Comparison of ENCODE assay signal across 39 cellular contexts in the genomic region with DNA sequence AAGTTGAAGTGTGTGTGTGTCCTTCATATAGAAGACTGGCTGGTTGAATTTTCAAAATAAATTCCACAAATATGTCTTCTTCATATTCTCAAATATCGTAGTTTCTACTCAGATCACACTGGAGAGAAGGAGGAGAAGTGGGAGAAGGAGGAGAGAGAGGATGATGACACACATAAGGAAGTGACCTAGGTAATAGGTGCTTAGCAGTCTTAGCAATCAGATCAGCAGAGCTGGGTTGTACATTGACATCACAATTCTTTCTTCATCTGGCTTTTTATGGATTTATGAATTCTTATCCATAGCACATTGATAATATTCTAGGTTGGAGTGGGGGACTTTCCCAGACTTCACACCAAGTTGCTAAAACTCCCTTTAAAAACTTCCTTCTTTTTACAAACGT.
"Had no signal": no experiment of that assay in that cellular context is flagged by ENCODE, and none has a peak within 500 bp of the region (broad histone marks: within the 10 kb centered on the region; RNA-seq: fewer than 3 reads in every experiment).

No MANE protein-coding gene starts in this region.

- ATAC-seq: activated CD4-positive, alpha-beta T cell treated with anti-CD3 and anti-CD28 coated beads for 36 hours; activated CD4-positive, CD25-positive, alpha-beta regulatory T cell treated with anti-CD3 and anti-CD28 coated beads, Interleukin-2, amount 50 U/mL, for 24 hours; activated CD8-positive, alpha-beta memory T cell treated with anti-CD3 and anti-CD28 coated beads, Interleukin-2, amount 10 ng/mL, durations not matched to agents 7 days and 5 days; activated CD8-positive, alpha-beta T cell treated with anti-CD3 and anti-CD28 coated beads, Interleukin-2, amount 10 ng/mL, durations not matched to agents 7 days and 5 days; activated naive CD8-positive, alpha-beta T cell treated with anti-CD3 and anti-CD28 coated beads, Interleukin-2, amount 50 U/mL, for 24 hours; body of pancreas had no signal

- H3K9me3 Mint-ChIP-seq: activated CD4-positive, alpha-beta memory T cell treated with anti-CD3 and anti-CD28 coated beads, Interleukin-2, amount 10 ng/mL, durations not matched to agents 7 days and 5 days; activated CD4-positive, alpha-beta T cell treated with anti-CD3 and anti-CD28 coated beads, Interleukin-2, amount 10 ng/mL, durations not matched to agents 7 days and 5 days; activated naive CD4-positive, alpha-beta T cell treated with anti-CD3 and anti-CD28 coated beads, Interleukin-2, amount 10 ng/mL, durations not matched to agents 7 days and 5 days; activated naive CD4-positive, alpha-beta T cell treated with anti-CD3 and anti-CD28 coated beads, Interleukin-2, amount 50 U/mL, for 24 hours; activated naive CD8-positive, alpha-beta T cell treated with anti-CD3 and anti-CD28 coated beads, Interleukin-2, amount 10 ng/mL, durations not matched to agents 7 days and 5 days; activated naive CD8-positive, alpha-beta T cell treated with anti-CD3 and anti-CD28 coated beads, Interleukin-2, amount 50 U/mL, for 24 hours; activated T-cell treated with anti-CD3 and anti-CD28 coated beads, Interleukin-2, amount 50 U/mL, for 24 hours; activated T-helper 2 cell treated with anti-CD3 and anti-CD28 coated beads, Interferon-gamma antibody, Interleukin-2, Interleukin-4, amounts not matched to agents 10 μg/mL and 5 μg/mL and 100 μg/mL, durations not matched to agents 14 hours and 24 hours and 36 hours; central memory CD8-positive, alpha-beta T cell; T-helper 1 cell treated with Interleukin-12 subunit alpha and Interleukin-12 subunit beta and Interleukin-4 antibody, amounts not matched to agents 30 μg/mL and 1 μg/mL, for 36 hours; T-helper 2 cell treated with Interferon-gamma antibody and Interleukin-4, amounts not matched to agents 5 μg/mL and 100 μg/mL, for 36 hours had no signal

- H3K27ac Mint-ChIP-seq: activated CD4-positive, alpha-beta memory T cell treated with anti-CD3 and anti-CD28 coated beads, Interleukin-2, amount 10 ng/mL, durations not matched to agents 7 days and 5 days; activated CD4-positive, alpha-beta T cell treated with anti-CD3 and anti-CD28 coated beads for 36 hours; activated CD4-positive, alpha-beta T cell treated with anti-CD3 and anti-CD28 coated beads, Interleukin-2, amount 10 ng/mL, durations not matched to agents 7 days and 5 days; activated CD8-positive, alpha-beta memory T cell treated with anti-CD3 and anti-CD28 coated beads, Interleukin-2, amount 10 ng/mL, durations not matched to agents 7 days and 5 days; activated CD8-positive, alpha-beta T cell treated with anti-CD3 and anti-CD28 coated beads, Interleukin-2, amount 10 ng/mL, durations not matched to agents 7 days and 5 days; activated naive CD4-positive, alpha-beta T cell treated with anti-CD3 and anti-CD28 coated beads, Interleukin-2, amount 10 ng/mL, durations not matched to agents 7 days and 5 days; activated naive CD4-positive, alpha-beta T cell treated with anti-CD3 and anti-CD28 coated beads, Interleukin-2, amount 50 U/mL, for 24 hours; activated naive CD8-positive, alpha-beta T cell; activated naive CD8-positive, alpha-beta T cell treated with anti-CD3 and anti-CD28 coated beads, Interleukin-2, amount 10 ng/mL, durations not matched to agents 7 days and 5 days; activated naive CD8-positive, alpha-beta T cell treated with anti-CD3 and anti-CD28 coated beads, Interleukin-2, amount 50 U/mL, for 24 hours; activated T-cell treated with anti-CD3 and anti-CD28 coated beads, Interleukin-2, amount 50 U/mL, for 24 hours; activated T-helper 2 cell treated with anti-CD3 and anti-CD28 coated beads, Interferon-gamma antibody, Interleukin-2, Interleukin-4, amounts not matched to agents 10 μg/mL and 5 μg/mL and 100 μg/mL, durations not matched to agents 14 hours and 24 hours and 36 hours; T-helper 1 cell treated with Interleukin-12 subunit alpha and Interleukin-12 subunit beta and Interleukin-4 antibody, amounts not matched to agents 30 μg/mL and 1 μg/mL, for 36 hours; T-helper 2 cell treated with Interferon-gamma antibody and Interleukin-4, amounts not matched to agents 5 μg/mL and 100 μg/mL, for 36 hours had no signal

- DNase-seq: activated CD4-positive, alpha-beta memory T cell treated with anti-CD3 and anti-CD28 coated beads, Interleukin-2, amount 10 ng/mL, durations not matched to agents 7 days and 5 days; activated CD4-positive, alpha-beta T cell treated with anti-CD3 and anti-CD28 coated beads for 1 hour; activated CD4-positive, alpha-beta T cell treated with anti-CD3 and anti-CD28 coated beads for 36 hours; activated CD4-positive, alpha-beta T cell treated with anti-CD3 and anti-CD28 coated beads for 48 hours; activated CD4-positive, alpha-beta T cell treated with anti-CD3 and anti-CD28 coated beads, Interleukin-2, amount 10 ng/mL, durations not matched to agents 7 days and 5 days; activated CD4-positive, alpha-beta T cell treated with anti-CD3 and anti-CD28 coated beads, Interleukin-2, amount 50 U/mL, for 48 hours; activated CD4-positive, CD25-positive, alpha-beta regulatory T cell; activated CD8-positive, alpha-beta memory T cell treated with anti-CD3 and anti-CD28 coated beads for 24 hours; activated CD8-positive, alpha-beta memory T cell treated with anti-CD3 and anti-CD28 coated beads, Interleukin-2, amount 10 ng/mL, durations not matched to agents 7 days and 5 days; activated CD8-positive, alpha-beta memory T cell treated with anti-CD3 and anti-CD28 coated beads, Interleukin-2, amount 50 U/mL, for 48 hours; activated CD8-positive, alpha-beta T cell treated with anti-CD3 and anti-CD28 coated beads, Interleukin-2, amount 10 ng/mL, durations not matched to agents 7 days and 5 days; activated effector memory CD4-positive, alpha-beta T cell treated with Interleukin-2 at 50 U/mL for 16 hours; activated gamma-delta T cell; activated naive CD4-positive, alpha-beta T cell treated with anti-CD3 and anti-CD28 coated beads, Interleukin-2, amount 10 ng/mL, durations not matched to agents 7 days and 5 days; activated naive CD4-positive, alpha-beta T cell treated with Interleukin-2 at 50 U/mL for 16 hours; activated naive CD8-positive, alpha-beta T cell treated with anti-CD3 and anti-CD28 coated beads, Interleukin-2, amount 10 ng/mL, durations not matched to agents 7 days and 5 days; activated naive CD8-positive, alpha-beta T cell treated with anti-CD3 and anti-CD28 coated beads, Interleukin-2, amount 50 U/mL, for 24 hours; activated T-cell treated with anti-CD3 and anti-CD28 coated beads, Interleukin-2, amount 50 U/mL, for 24 hours; activated T-cell treated with anti-CD3 and anti-CD28 coated beads, Interleukin-2, amount 50 U/mL, for 48 hours; aorta; body of pancreas; brain microvascular endothelial cell; caudate nucleus; SW 1271; T-helper 1 cell; T-helper 2 cell; T-helper 9 cell had no signal

- H3K27me3 ChIP-seq: body of pancreas, brain microvascular endothelial cell, breast epithelium, cardiac muscle cell had no signal

- FAIRE-seq: astrocyte, TTC549 had no signal

- H3K4me3 ChIP-seq: body of pancreas, breast epithelium, cardiac muscle cell had no signal

- H3K36me3 ChIP-seq: brain microvascular endothelial cell, breast epithelium, cardiac muscle cell had no signal

- H3K4me1 Mint-ChIP-seq: activated CD4-positive, alpha-beta memory T cell treated with anti-CD3 and anti-CD28 coated beads, Interleukin-2, amount 10 ng/mL, durations not matched to agents 7 days and 5 days; activated CD4-positive, alpha-beta T cell treated with anti-CD3 and anti-CD28 coated beads for 36 hours; activated CD4-positive, alpha-beta T cell treated with anti-CD3 and anti-CD28 coated beads, Interleukin-2, amount 10 ng/mL, durations not matched to agents 7 days and 5 days; activated CD8-positive, alpha-beta memory T cell treated with anti-CD3 and anti-CD28 coated beads, Interleukin-2, amount 10 ng/mL, durations not matched to agents 7 days and 5 days; activated naive CD4-positive, alpha-beta T cell treated with anti-CD3 and anti-CD28 coated beads, Interleukin-2, amount 10 ng/mL, durations not matched to agents 7 days and 5 days; activated naive CD4-positive, alpha-beta T cell treated with anti-CD3 and anti-CD28 coated beads, Interleukin-2, amount 50 U/mL, for 24 hours; activated naive CD8-positive, alpha-beta T cell treated with anti-CD3 and anti-CD28 coated beads, Interleukin-2, amount 10 ng/mL, durations not matched to agents 7 days and 5 days; activated naive CD8-positive, alpha-beta T cell treated with anti-CD3 and anti-CD28 coated beads, Interleukin-2, amount 50 U/mL, for 24 hours; central memory CD8-positive, alpha-beta T cell had no signal

- H3K4me3 Mint-ChIP-seq: activated CD4-positive, alpha-beta memory T cell treated with anti-CD3 and anti-CD28 coated beads, Interleukin-2, amount 10 ng/mL, durations not matched to agents 7 days and 5 days; activated CD4-positive, alpha-beta T cell treated with anti-CD3 and anti-CD28 coated beads for 36 hours; activated CD4-positive, alpha-beta T cell treated with anti-CD3 and anti-CD28 coated beads, Interleukin-2, amount 10 ng/mL, durations not matched to agents 7 days and 5 days; activated CD8-positive, alpha-beta memory T cell treated with anti-CD3 and anti-CD28 coated beads, Interleukin-2, amount 10 ng/mL, durations not matched to agents 7 days and 5 days; activated CD8-positive, alpha-beta T cell treated with anti-CD3 and anti-CD28 coated beads, Interleukin-2, amount 10 ng/mL, durations not matched to agents 7 days and 5 days; activated naive CD4-positive, alpha-beta T cell treated with anti-CD3 and anti-CD28 coated beads, Interleukin-2, amount 10 ng/mL, durations not matched to agents 7 days and 5 days; activated naive CD4-positive, alpha-beta T cell treated with anti-CD3 and anti-CD28 coated beads, Interleukin-2, amount 50 U/mL, for 24 hours; activated naive CD8-positive, alpha-beta T cell; activated naive CD8-positive, alpha-beta T cell treated with anti-CD3 and anti-CD28 coated beads, Interleukin-2, amount 10 ng/mL, durations not matched to agents 7 days and 5 days; activated naive CD8-positive, alpha-beta T cell treated with anti-CD3 and anti-CD28 coated beads, Interleukin-2, amount 50 U/mL, for 24 hours; activated T-cell treated with anti-CD3 and anti-CD28 coated beads, Interleukin-2, amount 50 U/mL, for 24 hours; central memory CD8-positive, alpha-beta T cell; T-helper 1 cell treated with Interleukin-12 subunit alpha and Interleukin-12 subunit beta and Interleukin-4 antibody, amounts not matched to agents 30 μg/mL and 1 μg/mL, for 36 hours; T-helper 2 cell treated with Interferon-gamma antibody and Interleukin-4, amounts not matched to agents 5 μg/mL and 100 μg/mL, for 36 hours had no signal

- H3K36me3 Mint-ChIP-seq: activated CD8-positive, alpha-beta memory T cell treated with anti-CD3 and anti-CD28 coated beads, Interleukin-2, amount 10 ng/mL, durations not matched to agents 7 days and 5 days; activated naive CD4-positive, alpha-beta T cell treated with anti-CD3 and anti-CD28 coated beads, Interleukin-2, amount 10 ng/mL, durations not matched to agents 7 days and 5 days; activated naive CD4-positive, alpha-beta T cell treated with anti-CD3 and anti-CD28 coated beads, Interleukin-2, amount 50 U/mL, for 24 hours; activated naive CD8-positive, alpha-beta T cell; activated naive CD8-positive, alpha-beta T cell treated with anti-CD3 and anti-CD28 coated beads, Interleukin-2, amount 10 ng/mL, durations not matched to agents 7 days and 5 days had no signal

- H3K27ac ChIP-seq: brain microvascular endothelial cell, breast epithelium, cardiac muscle cell, VCaP had no signal

- H3K27me3 Mint-ChIP-seq: activated CD4-positive, alpha-beta memory T cell treated with anti-CD3 and anti-CD28 coated beads, Interleukin-2, amount 10 ng/mL, durations not matched to agents 7 days and 5 days; activated CD4-positive, alpha-beta T cell treated with anti-CD3 and anti-CD28 coated beads, Interleukin-2, amount 10 ng/mL, durations not matched to agents 7 days and 5 days; activated naive CD4-positive, alpha-beta T cell treated with anti-CD3 and anti-CD28 coated beads, Interleukin-2, amount 10 ng/mL, durations not matched to agents 7 days and 5 days; activated naive CD8-positive, alpha-beta T cell; activated naive CD8-positive, alpha-beta T cell treated with anti-CD3 and anti-CD28 coated beads, Interleukin-2, amount 10 ng/mL, durations not matched to agents 7 days and 5 days had no signal

- H3K9me3 ChIP-seq: body of pancreas, breast epithelium had no signal

- H3K4me1 ChIP-seq: breast epithelium had no signal
